9 cellular contexts compared by ENCODE assay signal in the genomic region with DNA sequence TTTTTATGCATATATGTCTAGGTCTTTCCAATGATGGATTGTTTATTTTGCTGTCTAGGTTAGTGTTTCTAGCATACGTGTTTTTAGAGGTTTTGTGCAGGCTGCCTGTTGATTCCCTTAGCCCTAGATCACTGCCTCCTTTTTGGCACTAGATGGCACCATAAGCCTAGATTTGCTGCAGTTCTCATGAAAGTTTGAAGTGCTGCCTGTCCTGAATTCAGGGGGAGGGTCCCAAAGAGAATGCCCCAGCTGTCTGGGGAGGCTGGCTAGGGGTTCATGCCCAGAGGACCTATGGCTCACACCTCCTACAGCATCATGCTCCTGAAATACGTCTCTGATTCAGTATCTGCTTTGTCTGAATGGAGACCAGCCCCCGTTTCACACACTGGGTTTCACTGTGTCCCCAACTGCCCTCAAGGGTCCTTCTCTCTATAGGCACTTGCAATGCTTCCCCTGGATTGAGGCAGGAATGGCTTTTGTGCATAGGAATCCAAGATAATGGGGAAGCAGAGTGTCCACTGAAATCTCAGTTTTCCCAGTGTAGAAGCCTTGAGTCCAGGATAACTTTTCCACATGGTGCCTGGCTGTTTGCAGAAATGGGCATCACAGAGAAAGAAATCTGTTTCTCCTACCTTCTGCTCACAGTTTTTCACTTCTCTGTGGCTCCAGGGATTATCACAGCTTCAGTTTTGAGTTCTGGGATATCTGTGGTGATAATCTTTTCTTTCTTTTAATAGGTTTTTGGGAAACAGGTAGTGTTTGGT. TPM values are rescaled to one million over a fixed set of nuclear protein-coding genes. Genes with fewer than 3 reads are reported as not detected.
DNase-seq lines count a peak whose midpoint lies in the region; ATAC-seq and TF ChIP-seq lines count a peak whose summit lies in the region.
"Had no signal": no experiment of that assay in that cellular context is flagged by ENCODE, and none has a peak within 500 bp of the region (broad histone marks: within the 10 kb centered on the region; RNA-seq: fewer than 3 reads in every experiment).

No MANE protein-coding gene starts in this region.

- H3K27me3 ChIP-seq in psoas muscle (ENCODE audit: insufficient read depth in 3 of 3, low read length in 2 of 3): no peaks in the 10 kb centered on the region

- H3K4me3 ChIP-seq in psoas muscle: no peak overlapping the region

- no peaks in the 10 kb centered on the region for H3K36me3 ChIP-seq in psoas muscle (ENCODE audit: insufficient read depth in 1 of 2, low read depth in 1 of 2)

- peaks cover 3% of the 10 kb centered on the region for H3K27me3 Mint-ChIP-seq in glutamatergic neuron (ENCODE audit: unreplicated experiment)

- H3K4me3 Mint-ChIP-seq in glutamatergic neuron (ENCODE audit: unreplicated experiment): no peak overlapping the region
- H3K4me3 Mint-ChIP-seq: activated naive CD8-positive, alpha-beta T cell had no signal

- ATAC-seq in psoas muscle (peak in 3 of 4 donors; percentile 76 to 90 (median 77)), omental fat pad (ENCODE audit: low FRiP score) (no peak), HG03469 (IDR thresholded peaks at IDR 0.05; ENCODE audit: unreplicated experiment) (no peak)

- peaks cover 12% of the 10 kb centered on the region for H3K9me3 Mint-ChIP-seq in glutamatergic neuron (ENCODE audit: unreplicated experiment)

- no peak overlapping the region for H3K27ac Mint-ChIP-seq in glutamatergic neuron (ENCODE audit: unreplicated experiment)
- H3K27ac Mint-ChIP-seq: activated naive CD8-positive, alpha-beta T cell had no signal

- DNase-seq in EL (peak; percentile 69), RWPE1 (ENCODE audit: low spot score) (peak; percentile 64), glutamatergic neuron (peak; percentile 26), psoas muscle (no peak), omental fat pad (ENCODE audit: low spot score) (no peak)
- DNase-seq in activated effector memory CD4-positive, alpha-beta T cell treated with Interleukin-2 at 50 U/mL for 16 hours: peak; percentile 20

- no peak overlapping the region for H3K27ac ChIP-seq in RWPE1
- H3K27ac ChIP-seq in psoas muscle: no peak overlapping the region

- H3K36me3 Mint-ChIP-seq in glutamatergic neuron (ENCODE audit: unreplicated experiment): peaks cover 10% of the 10 kb centered on the region

- intact Hi-C loops in psoas muscle (cut with DNase I): loop anchor here (2.0 to 10.0 kb wide), 5 partner anchors 156 to 1183 kb away; no protein-coding TSS in a partner anchor

- no peaks in the 10 kb centered on the region for H3K4me1 Mint-ChIP-seq in glutamatergic neuron (ENCODE audit: low read depth, unreplicated experiment)

- 26 to 37% (median 34%) methylated on average over 3 of the region's 3 CpGs for WGBS in psoas muscle, 3 donors

- POLR2A ChIA-PET in RWPE1 (lab: Yijun Ruan, JAX; ENCODE audit: low non-redundant PET): no interaction called here

- no peaks in the 10 kb centered on the region for H3K4me1 ChIP-seq in psoas muscle

- peak; percentile 87 for TF ChIP-seq CTCF in LNCAP (IDR thresholded peaks at IDR 0.05)
- TF ChIP-seq CTCF in RWPE1 (conservative IDR thresholded peaks at IDR 0.05; ENCODE audit: low read depth): peak; percentile 81
- peak; percentile 69 for TF ChIP-seq CTCF in glutamatergic neuron (IDR thresholded peaks at IDR 0.05; ENCODE audit: partially characterized antibody, unreplicated experiment)
- TF ChIP-seq CTCF in psoas muscle (IDR thresholded peaks at IDR 0.05): peak; percentile 78
- no peak for TF ChIP-seq CTCF in omental fat pad (IDR thresholded peaks at IDR 0.05)

- no peaks in the 10 kb centered on the region for H3K9me3 ChIP-seq in psoas muscle

- CTCF ChIA-PET in RWPE1 (lab: Yijun Ruan, JAX): interaction anchor here (0.7 kb wide), 1 partner anchor 42 kb away, joined by 4 read pairs; no protein-coding TSS in a partner anchor

RNA-seq across cellular contexts. Expression of a gene that starts 14.2 kb away (rescaled TPM):
- 81.1 TPM for total RNA-seq in glutamatergic neuron (ENCODE audit: unreplicated experiment)
- total RNA-seq in psoas muscle: 100 to 1,000 TPM; 102 to 249 (median 113) TPM
- 100 to 1,000 TPM in 1 of 3 donors, 10 to 100 TPM in 2; 46.0 to 202 (median 64.3) TPM for polyA plus RNA-seq in psoas muscle
- 100 to 1,000 TPM; 170 to 313 (median 247) TPM for total RNA-seq in omental fat pad

Comparison
In these comparisons a context has a peak if more than half of its experiments do, and no peak if none do; other contexts are left out.
1. DNase-seq: peak in EL (single experiment), RWPE1 (single experiment), activated effector memory CD4-positive, alpha-beta T cell treated with Interleukin-2 at 50 U/mL for 16 hours (single experiment) and glutamatergic neuron (single experiment); none in psoas muscle (0 of 2) and omental fat pad (single experiment).
2. CTCF ChIP-seq: peak in LNCAP (single experiment), RWPE1 (single experiment), glutamatergic neuron (single experiment) and psoas muscle (single experiment); none in omental fat pad (0 of 3).
3. ATAC-seq: peak in psoas muscle (3 of 4); none in omental fat pad (single experiment) and HG03469 (single experiment).